14 cellular contexts compared by ENCODE assay signal in the genomic region with DNA sequence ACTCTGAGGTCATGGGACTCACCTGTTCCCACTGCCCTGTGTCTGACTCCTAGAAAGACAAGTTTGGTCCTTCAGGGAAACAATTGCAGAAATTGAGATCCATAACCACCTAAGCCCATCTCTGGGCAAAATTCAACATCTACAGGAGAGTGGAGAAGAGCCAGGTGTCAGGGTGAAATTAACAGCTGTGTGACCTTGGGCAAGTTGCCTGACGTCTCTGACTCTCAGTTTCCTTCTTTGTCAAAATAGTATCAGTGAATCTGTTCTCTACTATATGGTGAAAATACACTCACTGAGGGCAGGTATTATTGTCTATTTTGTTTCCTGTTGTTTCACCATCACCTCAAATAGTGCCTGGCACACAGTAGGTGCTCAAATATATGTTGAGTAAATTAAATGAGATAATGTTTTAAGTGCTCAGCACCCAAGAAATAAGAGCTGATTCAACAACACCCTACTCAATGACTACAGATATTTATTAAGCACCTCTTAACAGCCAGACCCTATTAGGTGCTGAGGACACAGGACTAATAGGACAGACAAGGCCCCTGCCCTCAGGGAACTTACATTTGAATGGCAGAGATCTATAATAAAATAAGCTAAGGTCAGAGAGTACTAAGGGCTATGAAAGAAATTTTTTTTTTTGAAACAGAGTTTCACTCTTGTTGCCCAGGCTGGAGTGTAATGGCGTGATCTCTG. TPM values are rescaled to one million over a fixed set of nuclear protein-coding genes. Genes with fewer than 3 reads are reported as not detected.
A peak's percentile ranks its signal among the peaks of the same experiment; 100 is the strongest.
DNase-seq lines count a peak whose midpoint lies in the region; ATAC-seq and TF ChIP-seq lines count a peak whose summit lies in the region.
"Had no signal": no experiment of that assay in that cellular context is flagged by ENCODE, and none has a peak within 500 bp of the region (broad histone marks: within the 10 kb centered on the region; RNA-seq: fewer than 3 reads in every experiment).

No MANE protein-coding gene starts in this region.

- H3K4me3 Mint-ChIP-seq in WTC11 = no peak overlapping the region

- H3K36me3 ChIP-seq in GM06990 (ENCODE audit: control insufficient read depth, insufficient read depth, low read length) = no peaks in the 10 kb centered on the region
- no peaks in the 10 kb centered on the region for H3K36me3 ChIP-seq in brain microvascular endothelial cell (replicated peaks)
- H3K36me3 ChIP-seq in right lobe of liver = no peaks in the 10 kb centered on the region
- no peaks in the 10 kb centered on the region for H3K36me3 ChIP-seq in skeletal muscle tissue (ENCODE audit: control insufficient read depth in 3 of 3, insufficient read depth in 3 of 3, low read length in 3 of 3)
- H3K36me3 ChIP-seq: BLaER1 had no signal

- H3K9ac ChIP-seq in skeletal muscle tissue (ENCODE audit: low read depth in 1 of 3, low read length in 3 of 3) = peak overlapping the region in 2 of 3 donors; percentile 57 to 74
- H3K9ac ChIP-seq: BLaER1, KMS-11 had no signal

- POLR2A ChIA-PET in WTC11 (lab: Charles Lee) = no interaction called here

- H3K27ac ChIP-seq in brain microvascular endothelial cell = peak overlapping the region; percentile 99
- H3K27ac ChIP-seq in right lobe of liver = peak overlapping the region; percentile 86 to 99 (median 99)
- peak overlapping the region; percentile 86 for H3K27ac ChIP-seq in skeletal muscle tissue (ENCODE audit: low read depth, low read length)
- H3K27ac ChIP-seq: BLaER1, KMS-11 had no signal

- TF ChIP-seq CTCF in GM06990 (IDR thresholded peaks at IDR 0.05; ENCODE audit: insufficient read depth, low read length, poor library complexity, severe bottlenecking) (no peak), brain microvascular endothelial cell (IDR thresholded peaks at IDR 0.05; ENCODE audit: low read depth, low read length, missing control alignments) (no peak), right lobe of liver (IDR thresholded peaks at IDR 0.05) (no peak), WTC11 (IDR thresholded peaks at IDR 0.05) (no peak)

- 0 out of 2 replicates have a peak, but pooled peaks cover 4% of the 10 kb centered on the region for H3K9me3 Mint-ChIP-seq in WTC11

- no peaks in the 10 kb centered on the region for H3K36me3 Mint-ChIP-seq in WTC11

- H3K27me3 ChIP-seq in GM06990 (replicated peaks; ENCODE audit: control insufficient read depth, insufficient read depth, low read length) = no peaks in the 10 kb centered on the region
- no peaks in the 10 kb centered on the region for H3K27me3 ChIP-seq in brain microvascular endothelial cell (replicated peaks)
- H3K27me3 ChIP-seq in right lobe of liver = no peaks in the 10 kb centered on the region
- H3K27me3 ChIP-seq in skeletal muscle tissue (ENCODE audit: control insufficient read depth in 3 of 3, insufficient read depth in 3 of 3, low read length in 3 of 3) = no peaks in the 10 kb centered on the region
- H3K27me3 ChIP-seq: BLaER1 had no signal

- in situ Hi-C loops in brain microvascular endothelial cell (cut with HindIII; ENCODE audit: low pct_ligation_motif_present, low sequenced_read_pairs) = no loop called here

- ATAC-seq in right lobe of liver (no peak), WTC11 (no peak)

- DNase-seq in GM06990 (ENCODE audit: extremely low read depth, insufficient read length) = peak; percentile 16
- DNase-seq in brain microvascular endothelial cell = no peak
- no peak for DNase-seq in right lobe of liver
- no peak for DNase-seq in head of caudate nucleus
- DNase-seq in OCI-M1 (lab: John Stamatoyannopoulos, UW) = no peak
- no peak for DNase-seq in WTC11 (ENCODE audit: low spot score)
- DNase-seq in H4 (ENCODE audit: low spot score) = no peak
- DNase-seq: activated CD4-positive, alpha-beta T cell treated with anti-CD3 and anti-CD28 coated beads for 4 hours; activated T-cell treated with anti-CD3 and anti-CD28 coated beads, Interleukin-2, amount 50 U/mL, for 48 hours; effector memory CD4-positive, alpha-beta T cell; NK-92 treated with Interleukin-12 subunit alpha and Interleukin-12 subunit beta, amount 100 ng/mL, for 24 hours had no signal

- TF ChIP-seq POLR2A in right lobe of liver (IDR thresholded peaks at IDR 0.05) = no peak

- peaks cover 9% of the 10 kb centered on the region for H3K4me1 Mint-ChIP-seq in WTC11

- H3K27me3 Mint-ChIP-seq in WTC11 (ENCODE audit: low read depth) = peaks cover 4% of the 10 kb centered on the region; the same call in 1 of the 2 replicates

- 57% methylated on average over 2 of the region's 2 CpGs for WGBS in right lobe of liver (ENCODE audit: insufficient coverage, low coverage, low lambda C conversion rate, missing lambda C conversion rate)

- H3K4me1 ChIP-seq in right lobe of liver (peaks cover 0 to 50% (median 23%) of the 10 kb centered on the region in 4 donors), skeletal muscle tissue (ENCODE audit: control insufficient read depth in 3 of 3, insufficient read depth in 3 of 3, low read length in 3 of 3) (peaks cover 19 to 29% (median 27%) of the 10 kb centered on the region in 3 donors)

- H3K9me3 ChIP-seq in right lobe of liver (no peaks in the 10 kb centered on the region), skeletal muscle tissue (ENCODE audit: control insufficient read depth in 3 of 3, low read length in 3 of 3) (no peaks in the 10 kb centered on the region)

- no peak overlapping the region for H3K27ac Mint-ChIP-seq in WTC11

- CTCF ChIA-PET in WTC11 (lab: Charles Lee) = interaction anchor here (0.7 kb wide), 1 partner anchor 311 kb away, joined by 3 read pairs; no protein-coding TSS in a partner anchor

- H3K4me3 ChIP-seq in GM06990 (replicated peaks; ENCODE audit: low read depth, low read length) (no peak overlapping the region), brain microvascular endothelial cell (ENCODE audit: low read depth, low read length) (no peak overlapping the region), right lobe of liver (peak overlapping the region in 1 of 3 donors; percentile 20), skeletal muscle tissue (ENCODE audit: low read length in 3 of 3) (peak overlapping the region in 2 of 3 donors; percentile 49 to 52)
- H3K4me3 ChIP-seq: BLaER1 had no signal

- intact Hi-C loops in right lobe of liver (cut with DNase I) (loop anchor here in 1 of 2 donors (10.0 kb wide), 1 partner anchor 175 kb away; the partner anchor contains the start of gene ATP2A2), head of caudate nucleus (cut with DNase I) (loop anchor here (5.0 to 10.0 kb wide), 2 partner anchors 75 to 322 kb away; no protein-coding TSS in a partner anchor)

TF ChIP-seq in WTC11, 78 proteins besides CTCF, POLR2A, EP300 and RAD21 (continues in another document):
- TF ChIP-seq FOXP1 (CRISPR knock-in tag; IDR thresholded peaks at IDR 0.05; ENCODE audit: borderline replicate concordance) (no peak), TP53 (CRISPR knock-in tag; IDR thresholded peaks at IDR 0.05) (no peak), GABPB1 (CRISPR knock-in tag; IDR thresholded peaks at IDR 0.05) (no peak), MXD4 (CRISPR knock-in tag; IDR thresholded peaks at IDR 0.05; ENCODE audit: borderline replicate concordance) (no peak), PRRX2 (CRISPR knock-in tag; IDR thresholded peaks at IDR 0.05) (no peak), AR (CRISPR knock-in tag; IDR thresholded peaks at IDR 0.05) (no peak), ESRRA (CRISPR knock-in tag; IDR thresholded peaks at IDR 0.05; ENCODE audit: borderline replicate concordance) (no peak), E2F1 (CRISPR knock-in tag; IDR thresholded peaks at IDR 0.05) (no peak), CREM (CRISPR knock-in tag; IDR thresholded peaks at IDR 0.05) (no peak), ZNF121 (CRISPR knock-in tag; IDR thresholded peaks at IDR 0.05) (no peak), IRF2 (CRISPR knock-in tag; IDR thresholded peaks at IDR 0.05; ENCODE audit: borderline replicate concordance, low read depth) (no peak), ZNF138 (CRISPR knock-in tag; conservative IDR thresholded peaks at IDR 0.05) (no peak)

RNA-seq across cellular contexts. Expression of gene IFT81, which starts 14.2 kb away (rescaled TPM):
- total RNA-seq in right lobe of liver (1 to 10 TPM; 1.3 to 5.1 (median 2.5) TPM), skeletal muscle tissue (18.3 TPM), WTC11 (2021) (9.3 to 10.5 TPM (median 10.4 TPM) in 3 replicates)
- total RNA-seq in H4 (2014; rRNA removed; shearing (Covaris generic)) = 11.0 and 16.5 TPM in 2 replicates

Comparison
In these comparisons a context has a peak if more than half of its experiments do, and no peak if none do; other contexts are left out.
1. H3K4me3 ChIP-seq: peak in skeletal muscle tissue (2 of 3); none in GM06990 (single experiment) and brain microvascular endothelial cell (single experiment).
2. Peak in every context shown above with its lines, with median percentiles within 50 percentile points of each other: H3K27ac ChIP-seq.